Comparison of ENCODE assay signal across 1 cellular context in genomic region chr11:66289548-66290331, GRCh38.
A peak's percentile ranks its signal among the peaks of the same experiment; 100 is the strongest.
TF ChIP-seq lines count a peak whose summit lies in the region.

No MANE protein-coding gene starts in this region.

TF ChIP-seq in HepG2, 621 proteins besides CTCF, POLR2A, EP300 and RAD21 (continued from another document and continues in another):
- TF ChIP-seq UBTF (CRISPR knock-in tag; IDR thresholded peaks at IDR 0.05) (peak; percentile 63; the same call in 1 of the 2 replicates), ZNF430 (CRISPR knock-in tag; IDR thresholded peaks at IDR 0.05) (peak; percentile 89), WIZ (CRISPR knock-in tag; IDR thresholded peaks at IDR 0.05) (peak; percentile 74), ZNF468 (CRISPR knock-in tag; IDR thresholded peaks at IDR 0.05) (no peak), ZNF780A (CRISPR knock-in tag; IDR thresholded peaks at IDR 0.05) (peak; percentile 71; the same call in 1 of the 2 replicates), ZKSCAN5 (CRISPR knock-in tag; IDR thresholded peaks at IDR 0.05) (0 out of 2 replicates have a peak, but pooled peaks have one; percentile 22), EEA1 (CRISPR knock-in tag; IDR thresholded peaks at IDR 0.05; ENCODE audit: borderline replicate concordance) (0 out of 2 replicates have a peak, but pooled peaks have one; percentile 64), SRSF9 (IDR thresholded peaks at IDR 0.05; ENCODE audit: borderline replicate concordance, insufficient read depth, low read depth, low read length, poor library complexity, severe bottlenecking) (no peak), NBN (conservative IDR thresholded peaks at IDR 0.05) (no peak), HMGXB3 (CRISPR knock-in tag; IDR thresholded peaks at IDR 0.05; ENCODE audit: borderline replicate concordance) (peak; percentile 81; the same call in 1 of the 2 replicates), ZMYM2 (CRISPR knock-in tag; IDR thresholded peaks at IDR 0.05) (0 out of 2 replicates have a peak, but pooled peaks have one; percentile 35), TGIF2 (CRISPR knock-in tag; IDR thresholded peaks at IDR 0.05) (peak; percentile 95), THYN1 (CRISPR knock-in tag; IDR thresholded peaks at IDR 0.05; ENCODE audit: borderline replicate concordance, low read depth) (no peak), ZNF18 (CRISPR knock-in tag; IDR thresholded peaks at IDR 0.05; ENCODE audit: insufficient replicate concordance) (no peak), NFATC3 (CRISPR knock-in tag; IDR thresholded peaks at IDR 0.05) (0 out of 2 replicates have a peak, but pooled peaks have one; percentile 58), ZGPAT (CRISPR knock-in tag; IDR thresholded peaks at IDR 0.05) (0 out of 2 replicates have a peak, but pooled peaks have one; percentile 24), ZNF292 (CRISPR knock-in tag; IDR thresholded peaks at IDR 0.05; ENCODE audit: borderline replicate concordance, low read depth) (0 out of 2 replicates have a peak, but pooled peaks have one; percentile 36), IKZF1 (IDR thresholded peaks at IDR 0.05) (no peak), ZNF557 (CRISPR knock-in tag; IDR thresholded peaks at IDR 0.05) (no peak), TSC22D2 (CRISPR knock-in tag; IDR thresholded peaks at IDR 0.05; ENCODE audit: borderline replicate concordance) (0 out of 2 replicates have a peak, but pooled peaks have one; percentile 82), ARHGAP35 (CRISPR knock-in tag; IDR thresholded peaks at IDR 0.05; ENCODE audit: borderline replicate concordance) (0 out of 2 replicates have a peak, but pooled peaks have one; percentile 73), SNAI1 (CRISPR knock-in tag; IDR thresholded peaks at IDR 0.05; ENCODE audit: borderline replicate concordance) (peak; percentile 76; the same call in 1 of the 2 replicates), ZNF451 (CRISPR knock-in tag; IDR thresholded peaks at IDR 0.05) (0 out of 2 replicates have a peak, but pooled peaks have one; percentile 29), DZIP1 (CRISPR knock-in tag; IDR thresholded peaks at IDR 0.05) (no peak), PRPF4 (IDR thresholded peaks at IDR 0.05; ENCODE audit: low read depth, low read length, poor library complexity, severe bottlenecking) (no peak), SKIL (CRISPR knock-in tag; IDR thresholded peaks at IDR 0.05; ENCODE audit: borderline replicate concordance) (no peak), HDAC2 (CRISPR knock-in tag; IDR thresholded peaks at IDR 0.05) (peak; percentile 49; the same call in 1 of the 2 replicates), ZNF740 (CRISPR knock-in tag; IDR thresholded peaks at IDR 0.05) (peak; percentile 12; the same call in 1 of the 2 replicates), ZNF605 (CRISPR knock-in tag; IDR thresholded peaks at IDR 0.05) (peak; percentile 75), YY1 (IDR thresholded peaks at IDR 0.05; ENCODE audit: insufficient read depth, insufficient replicate concordance, low read depth, low read length) (peak; percentile 53), MIER2 (CRISPR knock-in tag; IDR thresholded peaks at IDR 0.05) (peak; percentile 98), MAFF (IDR thresholded peaks at IDR 0.05; ENCODE audit: low read depth, low read length) (no peak), KLF6 (CRISPR knock-in tag; IDR thresholded peaks at IDR 0.05) (peak; percentile 80; the same call in 1 of the 2 replicates), RXRB (CRISPR knock-in tag; IDR thresholded peaks at IDR 0.05; ENCODE audit: borderline replicate concordance) (peak; percentile 59; the same call in 1 of the 2 replicates), CREB1 (IDR thresholded peaks at IDR 0.05) (no peak), CREB1 (CRISPR knock-in tag; IDR thresholded peaks at IDR 0.05) (no peak), ZBTB25 (CRISPR knock-in tag; IDR thresholded peaks at IDR 0.05) (peak; percentile 58; the same call in 1 of the 2 replicates), PATZ1 (CRISPR knock-in tag; IDR thresholded peaks at IDR 0.05) (peak; percentile 20; the same call in 1 of the 2 replicates), MBD4 (IDR thresholded peaks at IDR 0.05; ENCODE audit: borderline replicate concordance, low read length) (no peak), NFKB2 (CRISPR knock-in tag; IDR thresholded peaks at IDR 0.05; ENCODE audit: borderline replicate concordance) (peak; percentile 60; the same call in 1 of the 2 replicates), ZNF562 (CRISPR knock-in tag; IDR thresholded peaks at IDR 0.05; ENCODE audit: borderline replicate concordance) (0 out of 2 replicates have a peak, but pooled peaks have one; percentile 36), DNMT3B (CRISPR knock-in tag; conservative IDR thresholded peaks at IDR 0.05) (peak; percentile 95; the same call in 1 of the 2 replicates), ZNF225 (CRISPR knock-in tag; IDR thresholded peaks at IDR 0.05) (0 out of 2 replicates have a peak, but pooled peaks have one; percentile 26), AGO2 (optimal IDR thresholded peaks at IDR 0.05; ENCODE audit: low read depth, low read length) (peak; percentile 82)
